Comparison of ENCODE assay signal across 20 cellular contexts in the genomic region with DNA sequence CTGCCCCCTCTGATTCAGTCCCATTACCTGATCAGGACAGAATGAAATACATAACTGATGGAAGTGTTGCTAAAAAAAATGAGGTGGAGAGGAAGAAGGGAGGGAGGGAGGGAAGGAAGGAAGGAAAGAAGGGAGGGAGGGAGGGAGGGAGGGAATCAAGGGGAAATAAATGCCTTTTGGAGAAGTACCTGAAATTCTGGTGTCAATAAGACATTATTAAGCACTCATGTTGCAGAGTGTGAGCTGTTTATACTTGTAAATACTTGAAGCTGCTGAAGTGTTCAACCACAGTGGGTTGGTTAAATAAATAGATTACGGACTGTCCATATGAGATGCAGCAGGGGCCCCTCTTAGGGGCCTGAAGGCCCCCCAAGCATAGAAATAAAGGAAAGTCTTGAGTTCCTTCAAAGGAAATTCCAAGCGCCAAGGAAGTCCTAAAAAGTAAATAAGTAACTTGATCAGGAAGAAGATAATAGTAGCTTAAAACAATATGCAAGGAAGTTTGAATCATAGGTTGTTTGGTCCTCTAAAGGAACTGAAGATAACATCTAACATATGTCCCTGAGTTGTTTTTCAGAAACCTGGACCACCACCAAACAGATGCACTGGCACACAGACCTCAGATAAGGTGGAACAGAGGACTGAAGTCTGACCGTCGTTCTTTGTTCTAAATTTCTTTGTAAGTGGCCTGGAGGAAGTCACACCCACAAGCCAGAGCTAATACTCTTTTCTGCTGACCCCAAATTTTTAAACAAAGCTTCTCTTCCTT.
DNase-seq lines count a peak whose midpoint lies in the region; TF ChIP-seq lines count a peak whose summit lies in the region.
"Had no signal": no experiment of that assay in that cellular context is flagged by ENCODE, and none has a peak within 500 bp of the region (broad histone marks: within the 10 kb centered on the region; RNA-seq: fewer than 3 reads in every experiment).

No MANE protein-coding gene starts in this region.

- H3K27me3 ChIP-seq in BE2C = no peaks in the 10 kb centered on the region
- H3K27me3 ChIP-seq in left ventricle myocardium inferior (ENCODE audit: low read depth) = no peaks in the 10 kb centered on the region
- no peaks in the 10 kb centered on the region for H3K27me3 ChIP-seq in Caco-2 (replicated peaks; ENCODE audit: control insufficient read depth, insufficient read depth, low read length)
- H3K27me3 ChIP-seq: SJSA1 had no signal

- H3K27ac ChIP-seq in left ventricle myocardium inferior (replicated peaks) = peak overlapping the region; percentile 65
- H3K27ac ChIP-seq: 22Rv1, KMS-11, RWPE1, SJSA1 had no signal

- H3K9me3 ChIP-seq in BE2C = no peaks in the 10 kb centered on the region
- no peaks in the 10 kb centered on the region for H3K9me3 ChIP-seq in left ventricle myocardium inferior (replicated peaks)
- no peaks in the 10 kb centered on the region for H3K9me3 ChIP-seq in Caco-2
- H3K9me3 ChIP-seq: SJSA1 had no signal

- H3K36me3 ChIP-seq in BE2C (no peaks in the 10 kb centered on the region), left ventricle myocardium inferior (no peaks in the 10 kb centered on the region), Caco-2 (ENCODE audit: control insufficient read depth, insufficient read depth, low read length) (no peaks in the 10 kb centered on the region)
- H3K36me3 ChIP-seq: SJSA1 had no signal

- H3K4me3 ChIP-seq in BE2C (ENCODE audit: low read depth, low read length) (no peak overlapping the region), cardiac fibroblast (replicated peaks in 1 of 2; ENCODE audit: low read depth in 2 of 2, low read length in 2 of 2) (no peak overlapping the region), left ventricle myocardium inferior (no peak overlapping the region), Caco-2 (ENCODE audit: low read depth, low read length) (no peak overlapping the region)
- H3K4me3 ChIP-seq: SJSA1 had no signal

- CTCF ChIA-PET in Caco-2 (lab: Charles Lee) = no interaction called here

- no peak overlapping the region for H3K4me3 Mint-ChIP-seq in Caco-2 (ENCODE audit: unreplicated experiment)
- H3K4me3 Mint-ChIP-seq: CD4-positive, alpha-beta memory T cell; HFFc6 had no signal

- no peaks in the 10 kb centered on the region for H3K27me3 Mint-ChIP-seq in Caco-2 (ENCODE audit: insufficient read depth, unreplicated experiment)

- no peaks in the 10 kb centered on the region for H3K4me1 Mint-ChIP-seq in Caco-2 (ENCODE audit: low read depth, unreplicated experiment)

- intact Hi-C loops in left ventricle myocardium inferior (cut with micrococcal nuclease) (loop anchor here (10.0 kb wide), 1 partner anchor 117 kb away; no protein-coding TSS in a partner anchor), Caco-2 (cut with micrococcal nuclease; ENCODE audit: unreplicated experiment) (no loop called here)

- TF ChIP-seq CTCF in BE2C (IDR thresholded peaks at IDR 0.05; ENCODE audit: low read depth, low read length) (no peak), cardiac fibroblast (IDR thresholded peaks at IDR 0.05; ENCODE audit: low read depth, low read length) (no peak), left ventricle myocardium inferior (IDR thresholded peaks at IDR 0.05; ENCODE audit: borderline replicate concordance) (no peak), Caco-2 (IDR thresholded peaks at IDR 0.05; ENCODE audit: insufficient read depth in 1 of 2, low read depth in 1 of 2, low read length in 1 of 2, severe bottlenecking in 1 of 2, unreplicated experiment in 1 of 2) (no peak)

- POLR2A ChIA-PET in Caco-2 (lab: Charles Lee) = no interaction called here

- no peaks in the 10 kb centered on the region for H3K9me3 Mint-ChIP-seq in Caco-2 (ENCODE audit: unreplicated experiment)
- H3K9me3 Mint-ChIP-seq: CD4-positive, alpha-beta memory T cell; HFFc6 had no signal

- no peak overlapping the region for H3K27ac Mint-ChIP-seq in Caco-2 (ENCODE audit: unreplicated experiment)
- H3K27ac Mint-ChIP-seq: CD4-positive, alpha-beta memory T cell; HFFc6 had no signal

- H3K36me3 Mint-ChIP-seq in Caco-2 (ENCODE audit: insufficient read depth, unreplicated experiment) = no peaks in the 10 kb centered on the region
- H3K36me3 Mint-ChIP-seq: CD4-positive, alpha-beta memory T cell had no signal

- peak; percentile 4 for DNase-seq in DMS53 (lab: John Stamatoyannopoulos, UW)
- no peak for DNase-seq in DMS53 treated with DMSO at 0.1 percent for 48 hours (lab: John Stamatoyannopoulos, UW; ENCODE audit: unreplicated experiment)
- peak; percentile 75 for DNase-seq in BE2C
- DNase-seq in cardiac fibroblast (ENCODE audit: low read depth in 2 of 2) = peak; percentile 24 to 27
- no peak for DNase-seq in left ventricle myocardium inferior
- DNase-seq in Caco-2 = no peak
- DNase-seq in 8988T = no peak
- no peak for DNase-seq in mesenteric fat pad (ENCODE audit: low spot score)
- DNase-seq: CD4-positive, alpha-beta memory T cell; EL; HFFc6; NCI-H1092; NCI-H1694 treated with DMSO at 0.1 percent for 48 hours; NCI-H2107; NCI-H446 treated with DMSO at 0.1 percent for 48 hours; PC-3 had no signal

- H3K4me1 ChIP-seq in BE2C (peaks cover 53% of the 10 kb centered on the region), left ventricle myocardium inferior (peaks cover 50% of the 10 kb centered on the region), Caco-2 (no peaks in the 10 kb centered on the region)

- BruUV-seq in Caco-2 (replicated peaks; lab: Mats Ljungman, UMichigan) = no TSS peak

Comparison
In these comparisons a context has a peak if more than half of its experiments do, and no peak if none do; other contexts are left out.
1. DNase-seq: peak in DMS53 (single experiment), BE2C (single experiment) and cardiac fibroblast (2 of 2); none in DMS53 treated with DMSO at 0.1 percent for 48 hours (single experiment), left ventricle myocardium inferior (single experiment), Caco-2 (0 of 2), 8988T (single experiment) and mesenteric fat pad (single experiment).